25 cellular contexts compared by ENCODE assay signal in the genomic region with DNA sequence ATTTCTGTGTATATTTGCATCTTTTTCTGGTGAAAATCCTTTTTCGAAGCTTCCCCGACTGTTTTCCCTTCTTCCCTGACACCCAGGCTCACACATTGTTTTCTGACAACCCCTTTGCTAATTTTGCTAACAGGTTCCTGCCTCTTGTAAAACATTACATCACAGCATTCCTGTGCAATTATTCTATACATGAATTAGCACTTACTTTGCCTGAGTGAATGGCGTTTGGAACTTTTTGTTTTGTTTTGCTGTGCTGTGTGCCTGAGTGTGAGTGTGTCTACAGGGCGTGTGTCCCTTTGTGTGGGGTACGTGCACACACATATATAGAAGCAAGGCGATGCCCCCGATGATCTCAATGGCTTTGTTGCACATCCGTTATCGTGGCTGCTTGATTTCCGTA.
DNase-seq lines count a peak whose midpoint lies in the region; ATAC-seq and TF ChIP-seq lines count a peak whose summit lies in the region.
"Had no signal": no experiment of that assay in that cellular context is flagged by ENCODE, and none has a peak within 500 bp of the region (broad histone marks: within the 10 kb centered on the region; RNA-seq: fewer than 3 reads in every experiment).

No MANE protein-coding gene starts in this region.

- ATAC-seq in GM21786 (IDR thresholded peaks at IDR 0.05; ENCODE audit: unreplicated experiment) = no peak
- no peak for ATAC-seq in activated T-cell treated with anti-CD3 and anti-CD28 coated beads, Interleukin-2, amount 50 U/mL, for 72 hours (replicated peaks in 1 of 2)
- ATAC-seq: activated CD4-positive, alpha-beta T cell treated with anti-CD3 and anti-CD28 coated beads for 36 hours; K562; left lobe of liver; PC-3; T-cell had no signal

- 26 to 30% methylated on average over 10 of the region's 10 CpGs for WGBS in ectodermal cell, 2 experiments

- peaks cover 65% of the 10 kb centered on the region for H3K27me3 Mint-ChIP-seq in type B pancreatic cell
- peaks cover 18% of the 10 kb centered on the region for H3K27me3 Mint-ChIP-seq in activated T-cell treated with anti-CD3 and anti-CD28 coated beads, Interleukin-2, amount 50 U/mL, for 72 hours (ENCODE audit: low read depth)

- H3K27me3 ChIP-seq in ectodermal cell (ENCODE audit: control insufficient read depth, insufficient read depth, low read length, poor library complexity, severe bottlenecking) = no peaks in the 10 kb centered on the region

- no peaks in the 10 kb centered on the region for H3K36me3 ChIP-seq in ectodermal cell (ENCODE audit: control insufficient read depth, insufficient read depth, low read length)
- H3K36me3 ChIP-seq: spleen, stomach, upper lobe of right lung had no signal

- TF ChIP-seq CTCF in type B pancreatic cell (conservative IDR thresholded peaks at IDR 0.05) = no peak

- peak overlapping the region; percentile 81 for H3K4me3 Mint-ChIP-seq in type B pancreatic cell
- H3K4me3 Mint-ChIP-seq in activated T-cell treated with anti-CD3 and anti-CD28 coated beads, Interleukin-2, amount 50 U/mL, for 72 hours = no peak overlapping the region
- H3K4me3 Mint-ChIP-seq: activated CD4-positive, alpha-beta T cell treated with anti-CD3 and anti-CD28 coated beads for 36 hours; activated naive CD4-positive, alpha-beta T cell treated with anti-CD3 and anti-CD28 coated beads, Interleukin-2, amount 50 U/mL, for 24 hours; B cell; dendritic cell treated with granulocyte-macrophage colony-stimulating factor and Interleukin-4, amounts not matched to agents 40 ng/mL and 50 ng/mL, for 4 days; T-cell had no signal

- peaks cover 39% of the 10 kb centered on the region for H3K4me1 ChIP-seq in ectodermal cell (ENCODE audit: control insufficient read depth, insufficient read depth, low read length)
- H3K4me1 ChIP-seq: upper lobe of right lung had no signal

- H3K9me3 ChIP-seq in ectodermal cell (ENCODE audit: control insufficient read depth, low read length) = no peaks in the 10 kb centered on the region
- H3K9me3 ChIP-seq: spleen, stomach, upper lobe of right lung had no signal

- DNase-seq in NCI-H526 treated with DMSO at 0.1 percent for 48 hours (lab: John Stamatoyannopoulos, UW) (peak; percentile 44), NCI-H526 (lab: John Stamatoyannopoulos, UW) (no peak), kidney tubule cell (ENCODE audit: low spot score) (peak; percentile 10), type B pancreatic cell (ENCODE audit: extremely low spot score, unreplicated experiment) (no peak), COLO668 (lab: John Stamatoyannopoulos, UW; ENCODE audit: unreplicated experiment) (no peak)
- no peak for DNase-seq in activated T-cell treated with anti-CD3 and anti-CD28 coated beads, Interleukin-2, amount 50 U/mL, for 72 hours
- DNase-seq: 8988T; activated CD4-positive, alpha-beta T cell treated with anti-CD3 and anti-CD28 coated beads for 36 hours; foreskin melanocyte; NCI-H1694 treated with DMSO at 0.1 percent for 48 hours; NCI-H226; PC-3; SHP77; spleen; stimulated activated CD4-positive, alpha-beta T cell treated with anti-CD3 and anti-CD28 coated beads, Interleukin-4, amount 100 ng/mL, for 24 hours; stomach; T-cell; upper lobe of right lung had no signal

- peak overlapping the region; percentile 59 for H3K27ac ChIP-seq in ectodermal cell (ENCODE audit: insufficient read depth, low read depth, low read length, poor library complexity, severe bottlenecking)
- H3K27ac ChIP-seq: spleen, stomach, upper lobe of right lung had no signal

- peaks cover 33% of the 10 kb centered on the region for H3K4me1 Mint-ChIP-seq in type B pancreatic cell (ENCODE audit: unreplicated experiment)
- no peaks in the 10 kb centered on the region for H3K4me1 Mint-ChIP-seq in activated T-cell treated with anti-CD3 and anti-CD28 coated beads, Interleukin-2, amount 50 U/mL, for 72 hours (ENCODE audit: low read depth)
- H3K4me1 Mint-ChIP-seq: activated CD4-positive, alpha-beta T cell treated with anti-CD3 and anti-CD28 coated beads for 36 hours; activated naive CD4-positive, alpha-beta T cell treated with anti-CD3 and anti-CD28 coated beads, Interleukin-2, amount 50 U/mL, for 24 hours; B cell; T-cell had no signal

- H3K4me3 ChIP-seq in ectodermal cell (ENCODE audit: insufficient read depth, low read depth, low read length) = peak overlapping the region; percentile 21
- H3K4me3 ChIP-seq: K562, stomach, upper lobe of right lung had no signal

- no peaks in the 10 kb centered on the region for H3K36me3 Mint-ChIP-seq in type B pancreatic cell
- no peaks in the 10 kb centered on the region for H3K36me3 Mint-ChIP-seq in activated T-cell treated with anti-CD3 and anti-CD28 coated beads, Interleukin-2, amount 50 U/mL, for 72 hours (ENCODE audit: insufficient read depth in 2 of 2)
- H3K36me3 Mint-ChIP-seq: activated naive CD4-positive, alpha-beta T cell treated with anti-CD3 and anti-CD28 coated beads, Interleukin-2, amount 50 U/mL, for 24 hours; T-cell had no signal

- H3K9me3 Mint-ChIP-seq in type B pancreatic cell = no peaks in the 10 kb centered on the region
- peaks cover 0 to 2% of the 10 kb centered on the region in 2 donors for H3K9me3 Mint-ChIP-seq in activated T-cell treated with anti-CD3 and anti-CD28 coated beads, Interleukin-2, amount 50 U/mL, for 72 hours
- H3K9me3 Mint-ChIP-seq: activated naive CD4-positive, alpha-beta T cell treated with anti-CD3 and anti-CD28 coated beads, Interleukin-2, amount 50 U/mL, for 24 hours; dendritic cell treated with granulocyte-macrophage colony-stimulating factor and Interleukin-4, amounts not matched to agents 40 ng/mL and 50 ng/mL, for 4 days; T-cell had no signal

- no peak overlapping the region for H3K27ac Mint-ChIP-seq in type B pancreatic cell
- no peak overlapping the region for H3K27ac Mint-ChIP-seq in activated T-cell treated with anti-CD3 and anti-CD28 coated beads, Interleukin-2, amount 50 U/mL, for 72 hours
- H3K27ac Mint-ChIP-seq: activated CD4-positive, alpha-beta T cell treated with anti-CD3 and anti-CD28 coated beads for 36 hours; activated naive CD4-positive, alpha-beta T cell treated with anti-CD3 and anti-CD28 coated beads, Interleukin-2, amount 50 U/mL, for 24 hours; B cell; dendritic cell treated with granulocyte-macrophage colony-stimulating factor and Interleukin-4, amounts not matched to agents 40 ng/mL and 50 ng/mL, for 4 days; T-cell had no signal

Comparison
In these comparisons a context has a peak if more than half of its experiments do, and no peak if none do; other contexts are left out.
1. DNase-seq: peak in NCI-H526 treated with DMSO at 0.1 percent for 48 hours (single experiment) and kidney tubule cell (single experiment); none in NCI-H526 (0 of 2), type B pancreatic cell (single experiment), COLO668 (single experiment) and activated T-cell treated with anti-CD3 and anti-CD28 coated beads, Interleukin-2, amount 50 U/mL, for 72 hours (0 of 2).